Comparison of ENCODE assay signal across 24 cellular contexts in genomic region chr2:176164184-176164802, GRCh38. TPM values are rescaled to one million over a fixed set of nuclear protein-coding genes. Genes with fewer than 3 reads are reported as not detected.
DNase-seq lines count a peak whose midpoint lies in the region; TF ChIP-seq lines count a peak whose summit lies in the region.
"Had no signal": no experiment of that assay in that cellular context is flagged by ENCODE, and none has a peak within 500 bp of the region (broad histone marks: within the 10 kb centered on the region; RNA-seq: fewer than 3 reads in every experiment).

No MANE protein-coding gene starts in this region.

- no peaks in the 10 kb centered on the region for H3K36me3 Mint-ChIP-seq in CD8-positive, alpha-beta memory T cell
- H3K36me3 Mint-ChIP-seq in brain (peaks cover 14% of the 10 kb centered on the region), nephron (ENCODE audit: low read depth) (peaks cover 27% of the 10 kb centered on the region)

- no peaks in the 10 kb centered on the region for H3K4me1 ChIP-seq in CD8-positive, alpha-beta memory T cell (ENCODE audit: insufficient read depth, low read length)
- H3K4me1 ChIP-seq in HAP-1: peaks cover 13% of the 10 kb centered on the region
- H3K4me1 ChIP-seq in A673 (ENCODE audit: insufficient read depth, low read length, poor library complexity, severe bottlenecking): peaks cover 7% of the 10 kb centered on the region
- H3K4me1 ChIP-seq: breast epithelium had no signal

- in situ Hi-C loops in HAP-1 (cut with MboI; ENCODE audit: low sequenced_read_pairs): no loop called here

- peak overlapping the region in 2 of 8 donors; percentile 4 to 45 for H3K27ac Mint-ChIP-seq in CD8-positive, alpha-beta memory T cell
- peak overlapping the region in 1 of 5 experiments; percentile 23 for H3K27ac Mint-ChIP-seq in brain
- peak overlapping the region; percentile 95 to 99 (median 99) for H3K27ac Mint-ChIP-seq in nephron

- POLR2A ChIA-PET in CD8-positive, alpha-beta memory T cell (lab: Charles Lee): no interaction called here
- POLR2A ChIA-PET in A673 (lab: Charles Lee; ENCODE audit: low non-redundant PET): no interaction called here

- no peaks in the 10 kb centered on the region for H3K9me3 ChIP-seq in CD8-positive, alpha-beta memory T cell (ENCODE audit: low read length)
- H3K9me3 ChIP-seq in HAP-1 (no peaks in the 10 kb centered on the region; the same call in 1 of the 2 replicates), A673 (ENCODE audit: low read depth, low read length, poor library complexity, severe bottlenecking) (no peaks in the 10 kb centered on the region)
- H3K9me3 ChIP-seq: breast epithelium, heart right ventricle, lower lobe of right lung had no signal

- H3K4me3 Mint-ChIP-seq in CD8-positive, alpha-beta memory T cell: peak overlapping the region in 4 of 7 donors; percentile 5 to 65 (median 31)
- H3K4me3 Mint-ChIP-seq in brain (peak overlapping the region in 4 of 5 experiments; percentile 26 to 72 (median 55)), nephron (peak overlapping the region; percentile 83 to 84 (median 84))

- H3K27me3 ChIP-seq in CD8-positive, alpha-beta memory T cell (ENCODE audit: insufficient read depth, low read length, poor library complexity, severe bottlenecking): peaks cover 70% of the 10 kb centered on the region
- H3K27me3 ChIP-seq in HAP-1 (ENCODE audit: low read depth) (no peaks in the 10 kb centered on the region), A673 (replicated peaks; ENCODE audit: insufficient read depth, low read depth, low read length, poor library complexity) (no peaks in the 10 kb centered on the region)

- intact Hi-C loops in A673 (cut with micrococcal nuclease; ENCODE audit: unreplicated experiment): no loop called here

- H3K27ac ChIP-seq in CD8-positive, alpha-beta memory T cell (ENCODE audit: low read depth, low read length): no peak overlapping the region
- no peak overlapping the region for H3K27ac ChIP-seq in A673 (ENCODE audit: low read depth, low read length, poor library complexity, severe bottlenecking)
- H3K27ac ChIP-seq: breast epithelium, GM23248, heart right ventricle, lower lobe of right lung, tibial nerve had no signal

- DNase-seq in CD8-positive, alpha-beta memory T cell: no peak
- no peak for DNase-seq in HAP-1 (ENCODE audit: low spot score in 2 of 2)
- DNase-seq in 8988T: no peak
- no peak for DNase-seq in A673 (ENCODE audit: low spot score)
- DNase-seq in retina: no peak
- DNase-seq: activated CD4-positive, alpha-beta T cell treated with anti-CD3 and anti-CD28 coated beads for 4 hours; activated T-cell treated with anti-CD3 and anti-CD28 coated beads for 4 hours; AML-193; cortex of kidney; GM23248; heart right ventricle; KBM-7; lower lobe of right lung; NCI-H1694 treated with DMSO at 0.1 percent for 48 hours; NCI-H2227 treated with DMSO at 0.1 percent for 48 hours; NCI-H774; small intestine; stimulated activated naive CD4-positive, alpha-beta T cell treated with Interleukin-2 at 50 U/mL for 16 hours had no signal

- peaks cover 0 to 17% (median 7%) of the 10 kb centered on the region in 5 donors for H3K9me3 Mint-ChIP-seq in CD8-positive, alpha-beta memory T cell
- H3K9me3 Mint-ChIP-seq in brain (peaks cover 0 to 28% (median 13%) of the 10 kb centered on the region in 5 experiments), nephron (no peaks in the 10 kb centered on the region)

- BruUV-seq in A673 (replicated peaks; lab: Mats Ljungman, UMichigan): no TSS peak

- H3K4me3 ChIP-seq in CD8-positive, alpha-beta memory T cell (ENCODE audit: low read length): no peak overlapping the region
- H3K4me3 ChIP-seq in HAP-1 (peak overlapping the region; percentile 25), A673 (ENCODE audit: low read depth, low read length, poor library complexity, severe bottlenecking) (no peak overlapping the region)
- H3K4me3 ChIP-seq: GM12878, GM23248, heart right ventricle, lower lobe of right lung had no signal

- CTCF ChIA-PET in CD8-positive, alpha-beta memory T cell (lab: Charles Lee): no interaction called here
- CTCF ChIA-PET in A673 (lab: Charles Lee): no interaction called here

- H3K36me3 ChIP-seq in CD8-positive, alpha-beta memory T cell (ENCODE audit: insufficient read depth, low read length): no peaks in the 10 kb centered on the region
- no peaks in the 10 kb centered on the region for H3K36me3 ChIP-seq in HAP-1 (replicated peaks)
- peaks cover 10% of the 10 kb centered on the region for H3K36me3 ChIP-seq in A673 (ENCODE audit: insufficient read depth, low read length, poor library complexity, severe bottlenecking)
- H3K36me3 ChIP-seq: breast epithelium, heart right ventricle, lower lobe of right lung, tibial nerve had no signal

- no peak for TF ChIP-seq CTCF in brain (conservative IDR thresholded peaks at IDR 0.05)
- no peak for TF ChIP-seq CTCF in nephron (IDR thresholded peaks at IDR 0.05; ENCODE audit: unreplicated experiment in 3 of 3)
- TF ChIP-seq CTCF in A673 (conservative IDR thresholded peaks at IDR 0.05; ENCODE audit: low read depth, low read length): no peak

- H3K27me3 Mint-ChIP-seq in CD8-positive, alpha-beta memory T cell: peaks cover 74 to 87% of the 10 kb centered on the region in 2 donors
- H3K27me3 Mint-ChIP-seq in brain: peaks cover 100% of the 10 kb centered on the region
- peaks cover 19% of the 10 kb centered on the region for H3K27me3 Mint-ChIP-seq in nephron (ENCODE audit: low read depth)

- H3K4me1 Mint-ChIP-seq in CD8-positive, alpha-beta memory T cell: peaks cover 6 to 11% (median 10%) of the 10 kb centered on the region in 3 donors
- peaks cover 20% of the 10 kb centered on the region for H3K4me1 Mint-ChIP-seq in brain
- peaks cover 71% of the 10 kb centered on the region for H3K4me1 Mint-ChIP-seq in nephron

RNA-seq across cellular contexts. Expression of gene HOXD3, which starts 7.2 kb away (rescaled TPM):
- not detected for total RNA-seq in CD8-positive, alpha-beta memory T cell
- not detected for polyA plus RNA-seq in CD8-positive, alpha-beta memory T cell
- polyA plus RNA-seq in brain (ENCODE audit: insufficient read depth, low read depth, low replicate concordance): 1.2 TPM
- 41.3 and 53.0 TPM in 2 replicates for total RNA-seq in A673 (2021)
- total RNA-seq: GM12878, OCI-LY7 had no signal
- polyA plus RNA-seq: GM12878 had no signal

RNA-seq across cellular contexts. Expression of gene HOXD4, which starts 12.9 kb away (rescaled TPM):
- not detected for total RNA-seq in CD8-positive, alpha-beta memory T cell
- not detected for polyA plus RNA-seq in CD8-positive, alpha-beta memory T cell
- not detected for polyA plus RNA-seq in brain (ENCODE audit: insufficient read depth, low read depth, low replicate concordance)
- 30.8 and 34.3 TPM in 2 replicates for total RNA-seq in A673 (2021)
- total RNA-seq: GM12878, OCI-LY7 had no signal

RNA-seq across cellular contexts. Expression of gene HOXD1, which starts 24.2 kb away (rescaled TPM):
- not detected for total RNA-seq in CD8-positive, alpha-beta memory T cell
- polyA plus RNA-seq in CD8-positive, alpha-beta memory T cell: not detected
- 2.1 TPM for polyA plus RNA-seq in brain (ENCODE audit: insufficient read depth, low read depth, low replicate concordance)
- not detected in 2 replicates for total RNA-seq in A673 (2021)
- total RNA-seq: GM12878, OCI-LY7 had no signal
- polyA plus RNA-seq: GM12878 had no signal

RNA-seq across cellular contexts. Expression of gene HOXD8, which starts 34.8 kb away (rescaled TPM):
- not detected for total RNA-seq in CD8-positive, alpha-beta memory T cell
- polyA plus RNA-seq in CD8-positive, alpha-beta memory T cell: not detected
- polyA plus RNA-seq in brain (ENCODE audit: insufficient read depth, low read depth, low replicate concordance): 10.0 TPM
- total RNA-seq in A673 (2021): 56.8 and 61.9 TPM in 2 replicates
- total RNA-seq: GM12878, OCI-LY7 had no signal
- polyA plus RNA-seq: GM12878 had no signal

RNA-seq across cellular contexts. Expression of gene HOXD9, which starts 41.8 kb away (rescaled TPM):
- total RNA-seq in CD8-positive, alpha-beta memory T cell: not detected
- not detected for polyA plus RNA-seq in CD8-positive, alpha-beta memory T cell
- 8.9 TPM for polyA plus RNA-seq in brain (ENCODE audit: insufficient read depth, low read depth, low replicate concordance)
- 63.0 and 64.9 TPM in 2 replicates for total RNA-seq in A673 (2021)
- total RNA-seq: GM12878, OCI-LY7 had no signal
- polyA plus RNA-seq: GM12878 had no signal

Comparison
In these comparisons a context has a peak if more than half of its experiments do, and no peak if none do; other contexts are left out.
1. H3K4me3 Mint-ChIP-seq: peak in every context shown above with its lines; median percentile 84 in nephron; 55 in brain; 31 in CD8-positive, alpha-beta memory T cell.
2. RNA of gene HOXD3, which starts 7.2 kb away (total RNA-seq): 41.3 to 53.0 TPM in A673; not detected in CD8-positive, alpha-beta memory T cell; every median in the first group is over 10 times any median in the second.
3. RNA of gene HOXD4, which starts 12.9 kb away (total RNA-seq): 30.8 to 34.3 TPM in A673; not detected in CD8-positive, alpha-beta memory T cell; every median in the first group is over 10 times any median in the second.